Comparison of ENCODE assay signal across 9 cellular contexts in genomic region chr16:22369221-22369811, GRCh38. TPM values are rescaled to one million over a fixed set of nuclear protein-coding genes. Genes with fewer than 3 reads are reported as not detected.
DNase-seq lines count a peak whose midpoint lies in the region; ATAC-seq and TF ChIP-seq lines count a peak whose summit lies in the region.
"Had no signal": no experiment of that assay in that cellular context is flagged by ENCODE, and none has a peak within 500 bp of the region (broad histone marks: within the 10 kb centered on the region; RNA-seq: fewer than 3 reads in every experiment).

No MANE protein-coding gene starts in this region.

- peak overlapping the region; percentile 42 for H3K4me2 ChIP-seq in fibroblast of lung (ENCODE audit: extremely low read depth, insufficient read depth, low read length)

- H3K27me3 Mint-ChIP-seq in activated CD4-positive, alpha-beta T cell treated with anti-CD3 and anti-CD28 coated beads, Interleukin-2, amount 10 ng/mL, durations not matched to agents 24 days and 14 days, result no peaks in the 10 kb centered on the region

- no peak for TF ChIP-seq CTCF in RWPE2 (IDR thresholded peaks at IDR 0.05; ENCODE audit: poor library complexity, severe bottlenecking)
- no peak for TF ChIP-seq CTCF in fibroblast of lung (conservative IDR thresholded peaks at IDR 0.05 in 1 of 2, IDR thresholded peaks at IDR 0.05 in 1 of 2; ENCODE audit: low read depth in 1 of 2, low read length in 2 of 2)

- H3K9me3 ChIP-seq in RWPE2 (ENCODE audit: severe bottlenecking), result no peaks in the 10 kb centered on the region
- H3K9me3 ChIP-seq in fibroblast of lung (ENCODE audit: control insufficient read depth, insufficient read depth, low read depth, low read length), result no peaks in the 10 kb centered on the region
- H3K9me3 ChIP-seq in subcutaneous abdominal adipose tissue (ENCODE audit: control insufficient read depth in 5 of 5, low read length in 5 of 5), result no peaks in the 10 kb centered on the region

- H3K9me3 Mint-ChIP-seq in activated CD4-positive, alpha-beta T cell treated with anti-CD3 and anti-CD28 coated beads, Interleukin-2, amount 10 ng/mL, durations not matched to agents 24 days and 14 days, result no peaks in the 10 kb centered on the region

- peak overlapping the region; percentile 29 for H3K27ac Mint-ChIP-seq in activated CD4-positive, alpha-beta T cell treated with anti-CD3 and anti-CD28 coated beads, Interleukin-2, amount 10 ng/mL, durations not matched to agents 24 days and 14 days

- peaks cover 49% of the 10 kb centered on the region for H3K4me1 ChIP-seq in RWPE2 (ENCODE audit: insufficient read depth, poor library complexity, severe bottlenecking)
- H3K4me1 ChIP-seq in fibroblast of lung (ENCODE audit: control insufficient read depth, extremely low read depth, insufficient read depth, low read length), result peaks cover 10% of the 10 kb centered on the region
- H3K4me1 ChIP-seq in subcutaneous abdominal adipose tissue (ENCODE audit: control insufficient read depth in 5 of 5, insufficient read depth in 5 of 5, low read length in 5 of 5), result peaks cover 0 to 48% (median 33%) of the 10 kb centered on the region in 5 donors

- no peak for DNase-seq in activated CD4-positive, alpha-beta T cell treated with anti-CD3 and anti-CD28 coated beads, Interleukin-2, amount 10 ng/mL, durations not matched to agents 24 days and 14 days
- DNase-seq in activated CD4-positive, alpha-beta T cell treated with anti-CD3 and anti-CD28 coated beads for 4 hours, result no peak
- DNase-seq in RWPE2 (ENCODE audit: low spot score) (no peak), fibroblast of lung (ENCODE audit: low read depth in 2 of 2) (peak; percentile 49 to 82), head of caudate nucleus (no peak), inferior parietal cortex (ENCODE audit: extremely low spot score) (no peak), ecto neural progenitor cell (ENCODE audit: low spot score) (no peak)
- DNase-seq: NCI-H2029 had no signal

- no peak overlapping the region for H2AFZ ChIP-seq in fibroblast of lung (ENCODE audit: low read length)

- H3K27ac ChIP-seq in RWPE2 (ENCODE audit: poor library complexity, severe bottlenecking) (peak overlapping the region; percentile 52), fibroblast of lung (ENCODE audit: insufficient read depth, low read length) (peak overlapping the region; percentile 85), subcutaneous abdominal adipose tissue (ENCODE audit: low read depth, low read length) (peak overlapping the region; percentile 65)

- H3K4me3 Mint-ChIP-seq in activated CD4-positive, alpha-beta T cell treated with anti-CD3 and anti-CD28 coated beads, Interleukin-2, amount 10 ng/mL, durations not matched to agents 24 days and 14 days, result peak overlapping the region; percentile 35

- peaks cover 69% of the 10 kb centered on the region for H3K4me1 Mint-ChIP-seq in activated CD4-positive, alpha-beta T cell treated with anti-CD3 and anti-CD28 coated beads, Interleukin-2, amount 10 ng/mL, durations not matched to agents 24 days and 14 days

- peak overlapping the region; percentile 22 for H3K9ac ChIP-seq in fibroblast of lung (ENCODE audit: insufficient read depth, low read length)
- no peak overlapping the region for H3K9ac ChIP-seq in subcutaneous abdominal adipose tissue (ENCODE audit: low read length in 5 of 5)

- H3K79me2 ChIP-seq in fibroblast of lung (ENCODE audit: control insufficient read depth, insufficient read depth, low read length), result peaks cover 88% of the 10 kb centered on the region

- intact Hi-C loops in activated CD4-positive, alpha-beta T cell treated with anti-CD3 and anti-CD28 coated beads, Interleukin-2, amount 10 ng/mL, durations not matched to agents 24 days and 14 days (cut with micrococcal nuclease), result loop anchor here (1.0 kb wide), 1 partner anchor 12 kb away; no protein-coding TSS in a partner anchor
- intact Hi-C loops in head of caudate nucleus (cut with DNase I), result no loop called here

- peaks cover 53% of the 10 kb centered on the region for H3K36me3 Mint-ChIP-seq in activated CD4-positive, alpha-beta T cell treated with anti-CD3 and anti-CD28 coated beads, Interleukin-2, amount 10 ng/mL, durations not matched to agents 24 days and 14 days (ENCODE audit: low read depth)

- H3K4me3 ChIP-seq in RWPE2 (ENCODE audit: severe bottlenecking), result no peak overlapping the region
- no peak overlapping the region for H3K4me3 ChIP-seq in fibroblast of lung (replicated peaks in 1 of 4; ENCODE audit: control extremely low read depth in 1 of 4, insufficient read depth in 1 of 4, low read depth in 3 of 4, low read length in 4 of 4)
- no peak overlapping the region for H3K4me3 ChIP-seq in subcutaneous abdominal adipose tissue (ENCODE audit: low read depth in 1 of 5, low read length in 5 of 5)

- ATAC-seq in RWPE2 (ENCODE audit: low read depth), result no peak

- H3K27me3 ChIP-seq in RWPE2 (ENCODE audit: insufficient read depth, poor library complexity, severe bottlenecking) (no peaks in the 10 kb centered on the region), fibroblast of lung (ENCODE audit: control insufficient read depth, insufficient read depth, low read length) (no peaks in the 10 kb centered on the region), subcutaneous abdominal adipose tissue (ENCODE audit: control insufficient read depth in 5 of 5, insufficient read depth in 4 of 5, low read length in 5 of 5) (no peaks in the 10 kb centered on the region)

- peaks cover 67% of the 10 kb centered on the region for H3K36me3 ChIP-seq in RWPE2 (ENCODE audit: low read depth)
- H3K36me3 ChIP-seq in fibroblast of lung (ENCODE audit: control insufficient read depth, insufficient read depth, low read length), result peaks cover 2% of the 10 kb centered on the region
- peaks cover 2 to 5% (median 4%) of the 10 kb centered on the region in 5 donors for H3K36me3 ChIP-seq in subcutaneous abdominal adipose tissue (ENCODE audit: control insufficient read depth in 5 of 5, insufficient read depth in 5 of 5, low read length in 5 of 5)

- no peaks in the 10 kb centered on the region for H4K20me1 ChIP-seq in fibroblast of lung (ENCODE audit: control insufficient read depth, extremely low read depth, insufficient read depth, low read length)

RNA-seq across cellular contexts. Expression of gene CDR2, which starts 5.1 kb away (rescaled TPM):
- 38.2 and 40.9 TPM in 2 replicates for total RNA-seq in activated CD4-positive, alpha-beta T cell treated with anti-CD3 and anti-CD28 coated beads, Interleukin-2, amount 10 ng/mL, durations not matched to agents 24 days and 14 days
- total RNA-seq in fibroblast of lung, result 53.7 and 73.8 TPM in 2 replicates
- 54.1 and 60.1 TPM in 2 replicates for polyA plus RNA-seq in fibroblast of lung
- polyA plus RNA-seq in fibroblast of lung (2012), result 37.3 and 39.1 TPM in 2 replicates
- polyA minus RNA-seq in fibroblast of lung (ENCODE audit: low replicate concordance), result 8.6 and 15.3 TPM in 2 replicates

Comparison
In these comparisons a context has a peak if more than half of its experiments do, and no peak if none do; other contexts are left out.
1. DNase-seq: peak in fibroblast of lung (2 of 2); none in activated CD4-positive, alpha-beta T cell treated with anti-CD3 and anti-CD28 coated beads, Interleukin-2, amount 10 ng/mL, durations not matched to agents 24 days and 14 days (single experiment), activated CD4-positive, alpha-beta T cell treated with anti-CD3 and anti-CD28 coated beads for 4 hours (0 of 2), RWPE2 (single experiment), head of caudate nucleus (0 of 42), inferior parietal cortex (single experiment) and ecto neural progenitor cell (single experiment).
2. Peak in every context shown above with its lines, with median percentiles within 50 percentile points of each other: H3K27ac ChIP-seq.